37 cellular contexts compared by ENCODE assay signal in genomic region chr22:47811971-47812370, GRCh38.
"Had no signal": no experiment of that assay in that cellular context is flagged by ENCODE, and none has a peak within 500 bp of the region (broad histone marks: within the 10 kb centered on the region; RNA-seq: fewer than 3 reads in every experiment).

No MANE protein-coding gene starts in this region.

- DNase-seq: activated B cell treated with CpG ODN at 0.5 μM for 24 hours; activated CD4-positive, alpha-beta memory T cell treated with anti-CD3 and anti-CD28 coated beads for 36 hours; activated CD4-positive, alpha-beta T cell treated with anti-CD3 and anti-CD28 coated beads for 4 hours; activated CD4-positive, alpha-beta T cell treated with anti-CD3 and anti-CD28 coated beads, Interleukin-2, amount 10 ng/mL, durations not matched to agents 24 days and 14 days; activated CD4-positive, alpha-beta T cell treated with anti-CD3 and anti-CD28 coated beads, Interleukin-2, amount 50 U/mL, for 1 hour; activated CD4-positive, alpha-beta T cell treated with anti-CD3 and anti-CD28 coated beads, Interleukin-2, amount 50 U/mL, for 4 hours; activated CD4-positive, CD25-positive, alpha-beta regulatory T cell treated with anti-CD3 and anti-CD28 coated beads, Interleukin-2, amount 50 U/mL, for 72 hours; activated CD8-positive, alpha-beta T cell treated with anti-CD3 and anti-CD28 coated beads for 36 hours; activated effector memory CD4-positive, alpha-beta T cell treated with anti-CD3 and anti-CD28 coated beads, Interleukin-2, amount 50 U/mL, for 16 hours; activated gamma-delta T cell treated with Interleukin-2 at 50 U/mL for 16 hours; activated naive CD4-positive, alpha-beta T cell; activated naive CD4-positive, alpha-beta T cell treated with anti-CD3 and anti-CD28 coated beads for 36 hours; activated naive CD4-positive, alpha-beta T cell treated with anti-CD3 and anti-CD28 coated beads, Interleukin-2, amount 50 U/mL, for 16 hours; activated naive CD8-positive, alpha-beta T cell treated with anti-CD3 and anti-CD28 coated beads for 36 hours; activated T-cell treated with anti-CD3 and anti-CD28 coated beads for 4 hours; activated T-cell treated with anti-CD3 and anti-CD28 coated beads, Interleukin-2, amount 50 U/mL, for 1 hour; activated T-cell treated with anti-CD3 and anti-CD28 coated beads, Interleukin-2, amount 50 U/mL, for 4 hours; activated T-cell treated with anti-CD3 and anti-CD28 coated beads, Interleukin-2, amount 50 U/mL, for 72 hours; amniotic stem cell; aorta; body of pancreas; brain microvascular endothelial cell; caudate nucleus; cerebellar nuclear complex; SW 1271; T-helper 1 cell; T-helper 2 cell; T-helper 9 cell had no signal

- H3K9me3 Mint-ChIP-seq: activated B cell treated with CpG ODN at 0.5 μM for 24 hours; activated CD8-positive, alpha-beta T cell treated with anti-CD3 and anti-CD28 coated beads for 36 hours; activated naive CD4-positive, alpha-beta T cell treated with anti-CD3 and anti-CD28 coated beads for 36 hours; activated T-cell treated with anti-CD3 and anti-CD28 coated beads, Interleukin-2, amount 50 U/mL, for 4 hours; activated T-helper 17 cell treated with anti-CD3 and anti-CD28 coated beads, Interleukin-2, amount 50 U/mL, for 72 hours had no signal

- H3K4me1 Mint-ChIP-seq: activated B cell treated with CpG ODN at 0.5 μM for 24 hours; activated CD4-positive, alpha-beta T cell treated with anti-CD3 and anti-CD28 coated beads, Interleukin-2, amount 10 ng/mL, durations not matched to agents 24 days and 14 days; activated naive CD8-positive, alpha-beta T cell treated with anti-CD3 and anti-CD28 coated beads for 36 hours; activated T-helper 17 cell treated with anti-CD3 and anti-CD28 coated beads, Interleukin-2, amount 50 U/mL, for 72 hours; central memory CD8-positive, alpha-beta T cell had no signal

- H3K27ac ChIP-seq: adrenal gland, body of pancreas, brain microvascular endothelial cell, breast epithelium, VCaP had no signal

- H3K27me3 ChIP-seq: body of pancreas, brain microvascular endothelial cell had no signal

- H3K4me1 ChIP-seq: adrenal gland, body of pancreas, breast epithelium had no signal

- ATAC-seq: activated CD8-positive, alpha-beta T cell treated with anti-CD3 and anti-CD28 coated beads for 36 hours; activated naive CD4-positive, alpha-beta T cell treated with anti-CD3 and anti-CD28 coated beads, Interleukin-2, amount 50 U/mL, for 72 hours; activated T-cell treated with anti-CD3 and anti-CD28 coated beads, Interleukin-2, amount 50 U/mL, for 4 hours; activated T-cell treated with anti-CD3 and anti-CD28 coated beads, Interleukin-2, amount 50 U/mL, for 72 hours; activated T-helper 17 cell treated with anti-CD3 and anti-CD28 coated beads, Interleukin-2, amount 50 U/mL, for 72 hours; body of pancreas had no signal

- H3K4me3 ChIP-seq: adrenal gland, body of pancreas, breast epithelium had no signal

- H3K36me3 Mint-ChIP-seq: activated CD4-positive, alpha-beta memory T cell treated with anti-CD3 and anti-CD28 coated beads for 36 hours; activated naive CD4-positive, alpha-beta T cell treated with anti-CD3 and anti-CD28 coated beads, Interleukin-2, amount 50 U/mL, for 72 hours; activated naive CD8-positive, alpha-beta T cell treated with anti-CD3 and anti-CD28 coated beads for 36 hours had no signal

- H3K27me3 Mint-ChIP-seq: activated CD4-positive, alpha-beta memory T cell treated with anti-CD3 and anti-CD28 coated beads for 36 hours; activated CD4-positive, alpha-beta T cell treated with anti-CD3 and anti-CD28 coated beads, Interleukin-2, amount 10 ng/mL, durations not matched to agents 24 days and 14 days had no signal

- H3K27ac Mint-ChIP-seq: activated B cell treated with CpG ODN at 0.5 μM for 24 hours; activated CD4-positive, alpha-beta memory T cell treated with anti-CD3 and anti-CD28 coated beads for 36 hours; activated CD4-positive, alpha-beta T cell treated with anti-CD3 and anti-CD28 coated beads, Interleukin-2, amount 10 ng/mL, durations not matched to agents 24 days and 14 days; activated CD8-positive, alpha-beta T cell treated with anti-CD3 and anti-CD28 coated beads for 36 hours; activated naive CD4-positive, alpha-beta T cell treated with anti-CD3 and anti-CD28 coated beads for 36 hours; activated naive CD4-positive, alpha-beta T cell treated with anti-CD3 and anti-CD28 coated beads, Interleukin-2, amount 50 U/mL, for 72 hours; activated naive CD8-positive, alpha-beta T cell treated with anti-CD3 and anti-CD28 coated beads for 36 hours; activated T-cell treated with anti-CD3 and anti-CD28 coated beads, Interleukin-2, amount 50 U/mL, for 72 hours; activated T-helper 1 cell treated with anti-CD3 and anti-CD28 coated beads, Interleukin-12 subunit alpha, Interleukin-12 subunit beta, Interleukin-2, Interleukin-4 antibody, amounts not matched to agents 30 ng/mL and 10 ng/mL and 1 ng/mL, durations not matched to agents 14 hours and 24 hours and 36 hours; activated T-helper 17 cell treated with anti-CD3 and anti-CD28 coated beads, Interleukin-2, amount 50 U/mL, for 72 hours; T-helper 1 cell treated with Interleukin-12 subunit alpha and Interleukin-12 subunit beta and Interleukin-4 antibody, amounts not matched to agents 30 μg/mL and 1 μg/mL, for 36 hours; T-helper 2 cell treated with Interferon-gamma antibody and Interleukin-4, amounts not matched to agents 5 μg/mL and 100 μg/mL, for 36 hours had no signal

- H3K9me3 ChIP-seq: adrenal gland, body of pancreas, breast epithelium had no signal

- H3K36me3 ChIP-seq: adrenal gland, brain microvascular endothelial cell, breast epithelium had no signal

- H3K4me3 Mint-ChIP-seq: activated B cell treated with CpG ODN at 0.5 μM for 24 hours; activated CD4-positive, alpha-beta memory T cell treated with anti-CD3 and anti-CD28 coated beads for 36 hours; activated CD4-positive, alpha-beta T cell treated with anti-CD3 and anti-CD28 coated beads, Interleukin-2, amount 10 ng/mL, durations not matched to agents 24 days and 14 days; activated CD8-positive, alpha-beta T cell treated with anti-CD3 and anti-CD28 coated beads for 36 hours; activated naive CD4-positive, alpha-beta T cell treated with anti-CD3 and anti-CD28 coated beads for 36 hours; activated naive CD8-positive, alpha-beta T cell treated with anti-CD3 and anti-CD28 coated beads for 36 hours; activated T-cell treated with anti-CD3 and anti-CD28 coated beads, Interleukin-2, amount 50 U/mL, for 4 hours; activated T-cell treated with anti-CD3 and anti-CD28 coated beads, Interleukin-2, amount 50 U/mL, for 72 hours; activated T-helper 1 cell treated with anti-CD3 and anti-CD28 coated beads, Interleukin-12 subunit alpha, Interleukin-12 subunit beta, Interleukin-2, Interleukin-4 antibody, amounts not matched to agents 30 ng/mL and 10 ng/mL and 1 ng/mL, durations not matched to agents 14 hours and 24 hours and 36 hours; activated T-helper 17 cell treated with anti-CD3 and anti-CD28 coated beads, Interleukin-2, amount 50 U/mL, for 72 hours; central memory CD8-positive, alpha-beta T cell; T-helper 1 cell treated with Interleukin-12 subunit alpha and Interleukin-12 subunit beta and Interleukin-4 antibody, amounts not matched to agents 30 μg/mL and 1 μg/mL, for 36 hours; T-helper 2 cell treated with Interferon-gamma antibody and Interleukin-4, amounts not matched to agents 5 μg/mL and 100 μg/mL, for 36 hours had no signal
